In the genomic region with DNA sequence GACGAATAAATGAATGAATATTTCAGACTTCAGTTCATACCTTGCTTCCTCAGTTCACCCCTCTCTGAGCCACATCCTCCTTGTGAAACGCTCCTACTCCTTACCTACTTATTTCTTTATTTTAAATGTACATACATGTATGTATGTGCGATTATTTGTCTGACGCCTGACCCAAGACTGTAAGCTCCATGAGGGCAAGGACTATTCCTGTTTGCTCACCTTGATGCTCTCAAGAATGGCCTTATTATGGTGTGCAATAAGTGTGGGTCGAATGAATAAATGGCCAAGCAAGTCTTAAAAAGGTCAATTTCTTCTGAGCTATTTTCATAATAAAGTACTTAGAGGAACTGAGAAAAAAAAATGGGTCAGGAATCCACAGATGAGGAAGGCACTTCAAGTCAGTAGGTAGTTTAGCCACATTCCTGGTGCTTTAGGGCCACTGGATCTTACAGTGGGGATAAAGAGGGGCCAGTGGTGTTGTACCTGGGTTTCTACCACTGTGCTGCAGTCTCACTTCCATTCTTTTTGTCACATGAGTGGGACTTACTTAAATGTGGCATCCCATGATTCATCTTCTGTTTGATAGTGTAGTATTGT, we compare ENCODE assay signal across 2 cellular contexts.
TF ChIP-seq lines count a peak whose summit lies in the region.

No MANE protein-coding gene starts in this region.

TF ChIP-seq in IMR-90, 13 proteins besides CTCF, POLR2A, EP300 and RAD21:
- TF ChIP-seq RCOR1 (IDR thresholded peaks at IDR 0.05; ENCODE audit: insufficient replicate concordance, low read length) (no peak), FOS (IDR thresholded peaks at IDR 0.05; ENCODE audit: low read depth, low read length) (no peak), RFX5 (IDR thresholded peaks at IDR 0.05; ENCODE audit: low read depth, low read length) (no peak), MAZ (IDR thresholded peaks at IDR 0.05; ENCODE audit: borderline replicate concordance, low read depth, low read length) (no peak), BHLHE40 (IDR thresholded peaks at IDR 0.05; ENCODE audit: low read depth, low read length) (no peak), NFE2L2 (IDR thresholded peaks at IDR 0.05; ENCODE audit: low read depth, low read length) (no peak), MXI1 (IDR thresholded peaks at IDR 0.05; ENCODE audit: borderline replicate concordance, low read depth, low read length) (no peak), CHD1 (IDR thresholded peaks at IDR 0.05; ENCODE audit: low read depth, low read length) (no peak), SMC3 (IDR thresholded peaks at IDR 0.05; ENCODE audit: low read depth, low read length) (no peak)
- TF ChIP-seq, protein P1, sequence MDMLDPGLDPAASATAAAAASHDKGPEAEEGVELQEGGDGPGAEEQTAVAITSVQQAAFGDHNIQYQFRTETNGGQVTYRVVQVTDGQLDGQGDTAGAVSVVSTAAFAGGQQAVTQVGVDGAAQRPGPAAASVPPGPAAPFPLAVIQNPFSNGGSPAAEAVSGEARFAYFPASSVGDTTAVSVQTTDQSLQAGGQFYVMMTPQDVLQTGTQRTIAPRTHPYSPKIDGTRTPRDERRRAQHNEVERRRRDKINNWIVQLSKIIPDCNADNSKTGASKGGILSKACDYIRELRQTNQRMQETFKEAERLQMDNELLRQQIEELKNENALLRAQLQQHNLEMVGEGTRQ (IDR thresholded peaks at IDR 0.05; ENCODE audit: low read depth, low read length) = no peak

TF ChIP-seq in GM12878, 131 proteins besides CTCF, POLR2A, EP300 and RAD21:
- TF ChIP-seq SPI1 (IDR thresholded peaks at IDR 0.05; ENCODE audit: borderline replicate concordance, insufficient read depth, low read depth, low read length) = peak; percentile 83
- TF ChIP-seq, protein P2, sequence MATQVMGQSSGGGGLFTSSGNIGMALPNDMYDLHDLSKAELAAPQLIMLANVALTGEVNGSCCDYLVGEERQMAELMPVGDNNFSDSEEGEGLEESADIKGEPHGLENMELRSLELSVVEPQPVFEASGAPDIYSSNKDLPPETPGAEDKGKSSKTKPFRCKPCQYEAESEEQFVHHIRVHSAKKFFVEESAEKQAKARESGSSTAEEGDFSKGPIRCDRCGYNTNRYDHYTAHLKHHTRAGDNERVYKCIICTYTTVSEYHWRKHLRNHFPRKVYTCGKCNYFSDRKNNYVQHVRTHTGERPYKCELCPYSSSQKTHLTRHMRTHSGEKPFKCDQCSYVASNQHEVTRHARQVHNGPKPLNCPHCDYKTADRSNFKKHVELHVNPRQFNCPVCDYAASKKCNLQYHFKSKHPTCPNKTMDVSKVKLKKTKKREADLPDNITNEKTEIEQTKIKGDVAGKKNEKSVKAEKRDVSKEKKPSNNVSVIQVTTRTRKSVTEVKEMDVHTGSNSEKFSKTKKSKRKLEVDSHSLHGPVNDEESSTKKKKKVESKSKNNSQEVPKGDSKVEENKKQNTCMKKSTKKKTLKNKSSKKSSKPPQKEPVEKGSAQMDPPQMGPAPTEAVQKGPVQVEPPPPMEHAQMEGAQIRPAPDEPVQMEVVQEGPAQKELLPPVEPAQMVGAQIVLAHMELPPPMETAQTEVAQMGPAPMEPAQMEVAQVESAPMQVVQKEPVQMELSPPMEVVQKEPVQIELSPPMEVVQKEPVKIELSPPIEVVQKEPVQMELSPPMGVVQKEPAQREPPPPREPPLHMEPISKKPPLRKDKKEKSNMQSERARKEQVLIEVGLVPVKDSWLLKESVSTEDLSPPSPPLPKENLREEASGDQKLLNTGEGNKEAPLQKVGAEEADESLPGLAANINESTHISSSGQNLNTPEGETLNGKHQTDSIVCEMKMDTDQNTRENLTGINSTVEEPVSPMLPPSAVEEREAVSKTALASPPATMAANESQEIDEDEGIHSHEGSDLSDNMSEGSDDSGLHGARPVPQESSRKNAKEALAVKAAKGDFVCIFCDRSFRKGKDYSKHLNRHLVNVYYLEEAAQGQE (IDR thresholded peaks at IDR 0.05; ENCODE audit: low read depth, low read length) = no peak
- TF ChIP-seq RUNX3 (IDR thresholded peaks at IDR 0.05; ENCODE audit: low read length) = peak; percentile 34; the same call in 1 of the 2 replicates
- no peak for TF ChIP-seq TCF3 (IDR thresholded peaks at IDR 0.05; ENCODE audit: borderline replicate concordance, insufficient read depth, low read depth, low read length)
- TF ChIP-seq, protein P3, sequence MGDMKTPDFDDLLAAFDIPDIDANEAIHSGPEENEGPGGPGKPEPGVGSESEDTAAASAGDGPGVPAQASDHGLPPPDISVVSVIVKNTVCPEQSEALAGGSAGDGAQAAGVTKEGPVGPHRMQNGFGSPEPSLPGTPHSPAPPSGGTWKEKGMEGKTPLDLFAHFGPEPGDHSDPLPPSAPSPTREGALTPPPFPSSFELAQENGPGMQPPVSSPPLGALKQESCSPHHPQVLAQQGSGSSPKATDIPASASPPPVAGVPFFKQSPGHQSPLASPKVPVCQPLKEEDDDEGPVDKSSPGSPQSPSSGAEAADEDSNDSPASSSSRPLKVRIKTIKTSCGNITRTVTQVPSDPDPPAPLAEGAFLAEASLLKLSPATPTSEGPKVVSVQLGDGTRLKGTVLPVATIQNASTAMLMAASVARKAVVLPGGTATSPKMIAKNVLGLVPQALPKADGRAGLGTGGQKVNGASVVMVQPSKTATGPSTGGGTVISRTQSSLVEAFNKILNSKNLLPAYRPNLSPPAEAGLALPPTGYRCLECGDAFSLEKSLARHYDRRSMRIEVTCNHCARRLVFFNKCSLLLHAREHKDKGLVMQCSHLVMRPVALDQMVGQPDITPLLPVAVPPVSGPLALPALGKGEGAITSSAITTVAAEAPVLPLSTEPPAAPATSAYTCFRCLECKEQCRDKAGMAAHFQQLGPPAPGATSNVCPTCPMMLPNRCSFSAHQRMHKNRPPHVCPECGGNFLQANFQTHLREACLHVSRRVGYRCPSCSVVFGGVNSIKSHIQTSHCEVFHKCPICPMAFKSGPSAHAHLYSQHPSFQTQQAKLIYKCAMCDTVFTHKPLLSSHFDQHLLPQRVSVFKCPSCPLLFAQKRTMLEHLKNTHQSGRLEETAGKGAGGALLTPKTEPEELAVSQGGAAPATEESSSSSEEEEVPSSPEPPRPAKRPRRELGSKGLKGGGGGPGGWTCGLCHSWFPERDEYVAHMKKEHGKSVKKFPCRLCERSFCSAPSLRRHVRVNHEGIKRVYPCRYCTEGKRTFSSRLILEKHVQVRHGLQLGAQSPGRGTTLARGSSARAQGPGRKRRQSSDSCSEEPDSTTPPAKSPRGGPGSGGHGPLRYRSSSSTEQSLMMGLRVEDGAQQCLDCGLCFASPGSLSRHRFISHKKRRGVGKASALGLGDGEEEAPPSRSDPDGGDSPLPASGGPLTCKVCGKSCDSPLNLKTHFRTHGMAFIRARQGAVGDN (IDR thresholded peaks at IDR 0.05) = no peak
- TF ChIP-seq TCF12 (IDR thresholded peaks at IDR 0.05; ENCODE audit: low read depth, low read length) = no peak
- TF ChIP-seq RB1 (IDR thresholded peaks at IDR 0.05; ENCODE audit: borderline replicate concordance) = no peak
- peak; percentile 24; the same call in 1 of the 2 replicates for TF ChIP-seq ZNF384 (IDR thresholded peaks at IDR 0.05; ENCODE audit: borderline replicate concordance, low read depth, low read length)
- TF ChIP-seq, protein P4, sequence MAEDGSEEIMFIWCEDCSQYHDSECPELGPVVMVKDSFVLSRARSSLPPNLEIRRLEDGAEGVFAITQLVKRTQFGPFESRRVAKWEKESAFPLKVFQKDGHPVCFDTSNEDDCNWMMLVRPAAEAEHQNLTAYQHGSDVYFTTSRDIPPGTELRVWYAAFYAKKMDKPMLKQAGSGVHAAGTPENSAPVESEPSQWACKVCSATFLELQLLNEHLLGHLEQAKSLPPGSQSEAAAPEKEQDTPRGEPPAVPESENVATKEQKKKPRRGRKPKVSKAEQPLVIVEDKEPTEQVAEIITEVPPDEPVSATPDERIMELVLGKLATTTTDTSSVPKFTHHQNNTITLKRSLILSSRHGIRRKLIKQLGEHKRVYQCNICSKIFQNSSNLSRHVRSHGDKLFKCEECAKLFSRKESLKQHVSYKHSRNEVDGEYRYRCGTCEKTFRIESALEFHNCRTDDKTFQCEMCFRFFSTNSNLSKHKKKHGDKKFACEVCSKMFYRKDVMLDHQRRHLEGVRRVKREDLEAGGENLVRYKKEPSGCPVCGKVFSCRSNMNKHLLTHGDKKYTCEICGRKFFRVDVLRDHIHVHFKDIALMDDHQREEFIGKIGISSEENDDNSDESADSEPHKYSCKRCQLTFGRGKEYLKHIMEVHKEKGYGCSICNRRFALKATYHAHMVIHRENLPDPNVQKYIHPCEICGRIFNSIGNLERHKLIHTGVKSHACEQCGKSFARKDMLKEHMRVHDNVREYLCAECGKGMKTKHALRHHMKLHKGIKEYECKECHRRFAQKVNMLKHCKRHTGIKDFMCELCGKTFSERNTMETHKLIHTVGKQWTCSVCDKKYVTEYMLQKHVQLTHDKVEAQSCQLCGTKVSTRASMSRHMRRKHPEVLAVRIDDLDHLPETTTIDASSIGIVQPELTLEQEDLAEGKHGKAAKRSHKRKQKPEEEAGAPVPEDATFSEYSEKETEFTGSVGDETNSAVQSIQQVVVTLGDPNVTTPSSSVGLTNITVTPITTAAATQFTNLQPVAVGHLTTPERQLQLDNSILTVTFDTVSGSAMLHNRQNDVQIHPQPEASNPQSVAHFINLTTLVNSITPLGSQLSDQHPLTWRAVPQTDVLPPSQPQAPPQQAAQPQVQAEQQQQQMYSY (CRISPR knock-in tag; IDR thresholded peaks at IDR 0.05) = no peak
- 0 out of 2 replicates have a peak, but pooled peaks have one; percentile 34 for TF ChIP-seq CBX5 (IDR thresholded peaks at IDR 0.05; ENCODE audit: low read depth)
- TF ChIP-seq CBFB (IDR thresholded peaks at IDR 0.05; ENCODE audit: low read depth) = no peak
- TF ChIP-seq NFIC (IDR thresholded peaks at IDR 0.05; ENCODE audit: low read depth, low read length) = peak; percentile 0; the same call in 1 of the 2 replicates
- peak; percentile 28 to 38; a peak in 1 of 4 replicates for TF ChIP-seq IKZF2 (IDR thresholded peaks at IDR 0.05)
- no peak for TF ChIP-seq SIX5 (IDR thresholded peaks at IDR 0.05; ENCODE audit: low read depth, low read length, severe bottlenecking)
- peak; percentile 52; the same call in 1 of the 2 replicates for TF ChIP-seq EED (IDR thresholded peaks at IDR 0.05; ENCODE audit: low read depth)
- no peak for TF ChIP-seq MTA3 (IDR thresholded peaks at IDR 0.05; ENCODE audit: borderline replicate concordance, low read length)
- TF ChIP-seq SIN3A (IDR thresholded peaks at IDR 0.05; ENCODE audit: low read depth, low read length) = no peak
- TF ChIP-seq CREB1 (IDR thresholded peaks at IDR 0.05; ENCODE audit: low read depth) = no peak
- peak; percentile 12 for TF ChIP-seq IKZF1 (conservative IDR thresholded peaks at IDR 0.05)
- no peak for TF ChIP-seq CREM (IDR thresholded peaks at IDR 0.05; ENCODE audit: low read depth)
- no peak for TF ChIP-seq SMAD1 (IDR thresholded peaks at IDR 0.05; ENCODE audit: low read depth, partially characterized antibody)
- no peak for TF ChIP-seq PAX8 (IDR thresholded peaks at IDR 0.05)
- TF ChIP-seq STAT3 (IDR thresholded peaks at IDR 0.05; ENCODE audit: low read depth, low read length) = no peak
- no peak for TF ChIP-seq CHD2 (IDR thresholded peaks at IDR 0.05; ENCODE audit: borderline replicate concordance, low read depth, low read length)
